Comparison of ENCODE assay signal across 19 cellular contexts in the genomic region with DNA sequence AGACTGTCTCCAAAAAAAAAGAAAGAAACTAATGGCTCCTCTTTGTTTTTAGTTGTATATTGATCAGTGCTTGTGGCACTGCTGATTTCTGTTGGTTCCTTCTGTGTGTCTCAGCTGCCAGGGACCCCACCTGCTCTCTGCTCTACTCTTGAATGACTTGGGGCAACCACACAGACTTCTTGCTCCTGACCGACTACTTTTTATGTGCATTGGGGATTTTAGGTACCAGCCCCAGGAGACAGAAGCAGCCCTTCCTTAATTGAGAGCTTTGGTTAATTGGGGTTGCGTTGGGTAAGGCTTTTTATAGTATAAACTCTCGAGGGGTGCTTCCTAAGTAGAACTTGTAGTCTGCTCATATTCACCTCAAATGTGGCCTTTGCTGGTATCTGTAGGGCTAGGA. TPM values are rescaled to one million over a fixed set of nuclear protein-coding genes. Genes with fewer than 3 reads are reported as not detected.
A peak's percentile ranks its signal among the peaks of the same experiment; 100 is the strongest.
DNase-seq lines count a peak whose midpoint lies in the region; ATAC-seq and TF ChIP-seq lines count a peak whose summit lies in the region.
"Had no signal": no experiment of that assay in that cellular context is flagged by ENCODE, and none has a peak within 500 bp of the region (broad histone marks: within the 10 kb centered on the region; RNA-seq: fewer than 3 reads in every experiment).

No MANE protein-coding gene starts in this region.

- H3K4me3 ChIP-seq in heart left ventricle = no peak overlapping the region
- no peak overlapping the region for H3K4me3 ChIP-seq in subcutaneous abdominal adipose tissue (ENCODE audit: low read depth in 1 of 5, low read length in 5 of 5)
- H3K4me3 ChIP-seq: skin epidermis, thoracic aorta had no signal

- H3K27ac ChIP-seq in heart left ventricle (peak overlapping the region in 11 of 12 donors; percentile 67 to 99 (median 75)), subcutaneous abdominal adipose tissue (ENCODE audit: low read depth, low read length) (peak overlapping the region; percentile 18)
- H3K27ac ChIP-seq: parathyroid adenoma, thoracic aorta had no signal

- peaks cover 72% of the 10 kb centered on the region for H3K4me1 Mint-ChIP-seq in T-helper 17 cell

- H3K9me3 ChIP-seq in heart left ventricle (no peaks in the 10 kb centered on the region), T-helper 17 cell (ENCODE audit: control insufficient read depth, low read length, poor library complexity, severe bottlenecking) (no peaks in the 10 kb centered on the region), subcutaneous abdominal adipose tissue (ENCODE audit: control insufficient read depth in 5 of 5, low read length in 5 of 5) (no peaks in the 10 kb centered on the region)
- H3K9me3 ChIP-seq: thoracic aorta had no signal

- H3K36me3 ChIP-seq in heart left ventricle (peaks cover 0 to 26% (median 5%) of the 10 kb centered on the region in 9 donors), subcutaneous abdominal adipose tissue (ENCODE audit: control insufficient read depth in 5 of 5, insufficient read depth in 5 of 5, low read length in 5 of 5) (peaks cover 3 to 26% (median 10%) of the 10 kb centered on the region in 5 donors)
- H3K36me3 ChIP-seq: thoracic aorta had no signal

- TF ChIP-seq POLR2A in heart left ventricle (IDR thresholded peaks at IDR 0.05) = no peak

- H3K27me3 ChIP-seq in heart left ventricle (no peaks in the 10 kb centered on the region), subcutaneous abdominal adipose tissue (ENCODE audit: control insufficient read depth in 5 of 5, insufficient read depth in 4 of 5, low read length in 5 of 5) (no peaks in the 10 kb centered on the region)

- peak overlapping the region; percentile 32 for H3K27ac Mint-ChIP-seq in T-helper 17 cell
- H3K27ac Mint-ChIP-seq: activated CD4-positive, alpha-beta memory T cell treated with anti-CD3 and anti-CD28 coated beads, Interleukin-2, amount 10 ng/mL, durations not matched to agents 7 days and 5 days; activated naive CD4-positive, alpha-beta T cell treated with anti-CD3 and anti-CD28 coated beads, Interleukin-2, amount 50 U/mL, for 24 hours; CD8-positive, alpha-beta T cell had no signal

- H3K9ac ChIP-seq in subcutaneous abdominal adipose tissue (ENCODE audit: low read length in 5 of 5) = no peak overlapping the region
- H3K9ac ChIP-seq: parathyroid adenoma had no signal

- ATAC-seq in heart left ventricle (no peak), Right ventricle myocardium inferior (no peak), T-helper 17 cell (no peak), GM21825 (IDR thresholded peaks at IDR 0.05; ENCODE audit: unreplicated experiment) (no peak)
- ATAC-seq: activated T-cell treated with anti-CD3 and anti-CD28 coated beads, Interleukin-2, amount 50 U/mL, for 4 hours; CD8-positive, alpha-beta T cell had no signal

- H3K4me1 ChIP-seq in heart left ventricle (peaks cover 8 to 100% (median 90%) of the 10 kb centered on the region in 12 donors), subcutaneous abdominal adipose tissue (ENCODE audit: control insufficient read depth in 5 of 5, insufficient read depth in 5 of 5, low read length in 5 of 5) (peaks cover 7 to 65% (median 48%) of the 10 kb centered on the region in 5 donors)

- H3K4me3 Mint-ChIP-seq in T-helper 17 cell = peak overlapping the region; percentile 65
- H3K4me3 Mint-ChIP-seq: activated CD4-positive, alpha-beta memory T cell treated with anti-CD3 and anti-CD28 coated beads, Interleukin-2, amount 10 ng/mL, durations not matched to agents 7 days and 5 days; activated T-cell treated with anti-CD3 and anti-CD28 coated beads, Interleukin-2, amount 50 U/mL, for 4 hours had no signal

- 81 to 89% (median 85%) methylated on average over 3 of the region's 3 CpGs for WGBS in heart left ventricle, 4 donors

- no peak for TF ChIP-seq CTCF in heart left ventricle (IDR thresholded peaks at IDR 0.05)

- DNase-seq in heart left ventricle = no peak
- no peak for DNase-seq in Right ventricle myocardium inferior (ENCODE audit: missing footprints)
- no peak for DNase-seq in T-helper 17 cell
- DNase-seq in islet precursor cell = peak; percentile 20
- no peak for DNase-seq in Kasumi-1 (lab: John Stamatoyannopoulos, UW)
- DNase-seq in stimulated activated naive CD4-positive, alpha-beta T cell (lab: John Stamatoyannopoulos, UW) = no peak
- DNase-seq: activated CD4-positive, alpha-beta memory T cell treated with anti-CD3 and anti-CD28 coated beads, Interleukin-2, amount 10 ng/mL, durations not matched to agents 7 days and 5 days; activated T-cell treated with anti-CD3 and anti-CD28 coated beads, Interleukin-2, amount 50 U/mL, for 4 hours; DND-41; NCI-H187; NCI-H446 treated with DMSO at 0.1 percent for 48 hours; stimulated activated CD8-positive, alpha-beta memory T cell treated with anti-CD3 and anti-CD28 coated beads, Interleukin-4, amount 100 ng/mL, for 48 hours had no signal

- no peaks in the 10 kb centered on the region for H3K27me3 Mint-ChIP-seq in T-helper 17 cell
- H3K27me3 Mint-ChIP-seq: activated CD4-positive, alpha-beta memory T cell treated with anti-CD3 and anti-CD28 coated beads, Interleukin-2, amount 10 ng/mL, durations not matched to agents 7 days and 5 days; activated naive CD4-positive, alpha-beta T cell treated with anti-CD3 and anti-CD28 coated beads, Interleukin-2, amount 50 U/mL, for 24 hours had no signal

- peaks cover 8% of the 10 kb centered on the region for H3K36me3 Mint-ChIP-seq in T-helper 17 cell (ENCODE audit: low read depth)

- intact Hi-C loops in heart left ventricle (cut with DNase I) = loop anchor here in 4 of 10 donors (5.0 to 10.0 kb wide), 3 partner anchors 34 to 214 kb away; partner anchors contain the start of gene SIRPA (in 1 of the 4)
- intact Hi-C loops in Right ventricle myocardium inferior (cut with DNase I) = loop anchor here (10.0 kb wide), 1 partner anchor 366 kb away; the partner anchor contains the start of gene SNRPB

RNA-seq across cellular contexts. Expression of gene STK35, which starts 6.9 kb away (rescaled TPM):
- total RNA-seq in heart left ventricle (10 to 100 TPM; 10.8 to 23.0 (median 15.0) TPM), Right ventricle myocardium inferior (13.5 TPM), T-helper 17 cell (10 to 100 TPM; 16.4 to 17.8 TPM)
- polyA plus RNA-seq in heart left ventricle = 10 to 100 TPM in 1 of 2 donors, 1 to 10 TPM in 1; 6.0 to 14.3 TPM
